In the genomic region with DNA sequence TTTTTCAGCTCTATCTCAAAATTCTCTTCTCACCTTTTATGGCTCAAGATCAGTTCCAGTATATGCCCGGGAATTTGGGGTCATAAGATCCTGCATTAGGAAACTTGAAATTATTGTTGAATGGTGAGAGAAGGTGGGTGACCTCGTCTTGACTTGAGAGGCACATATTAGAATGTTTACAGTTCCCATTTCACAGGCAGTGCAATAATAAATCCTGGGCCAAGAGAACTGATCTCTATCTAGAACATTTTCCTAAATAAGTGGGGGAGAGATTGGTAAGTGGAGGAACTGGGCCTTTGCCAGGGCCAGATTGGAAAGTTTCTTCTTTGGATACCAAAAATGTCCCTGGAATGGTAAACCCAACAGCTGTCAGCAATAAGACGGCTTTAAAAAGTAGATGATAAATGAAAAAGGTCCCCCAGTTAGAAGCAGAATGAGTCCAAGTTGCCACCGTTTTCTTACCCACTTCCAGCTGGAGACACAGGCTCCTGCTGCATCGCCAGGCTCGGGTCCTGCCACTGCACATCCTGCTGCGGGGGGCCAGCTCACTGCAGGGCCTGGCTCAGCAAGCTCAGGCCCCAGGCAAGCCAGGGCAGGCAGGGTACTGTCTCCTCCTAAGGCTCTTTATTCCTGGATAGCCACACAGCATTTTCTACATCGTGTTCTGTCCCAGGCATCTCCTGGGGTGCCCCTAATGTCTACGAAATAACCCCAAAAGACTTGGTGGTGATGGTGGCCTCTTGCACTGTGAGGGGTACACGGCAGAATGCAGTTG, we compare ENCODE assay signal across 1 cellular context.
TF ChIP-seq lines count a peak whose summit lies in the region.

No MANE protein-coding gene starts in this region.

TF ChIP-seq in WTC11, 78 proteins besides CTCF, POLR2A, EP300 and RAD21 (continued from another document):
- TF ChIP-seq FOXP4 (CRISPR knock-in tag; IDR thresholded peaks at IDR 0.05): no peak
- no peak for TF ChIP-seq NFE2L1 (CRISPR knock-in tag; IDR thresholded peaks at IDR 0.05)
- no peak for TF ChIP-seq MXD4 (CRISPR knock-in tag; IDR thresholded peaks at IDR 0.05; ENCODE audit: borderline replicate concordance)
- no peak for TF ChIP-seq ELF4 (CRISPR knock-in tag; IDR thresholded peaks at IDR 0.05; ENCODE audit: low read depth)
- no peak for TF ChIP-seq JUN (CRISPR knock-in tag; IDR thresholded peaks at IDR 0.05)
- no peak for TF ChIP-seq TP53 (CRISPR knock-in tag; IDR thresholded peaks at IDR 0.05)
- no peak for TF ChIP-seq TCF7 (CRISPR knock-in tag; IDR thresholded peaks at IDR 0.05; ENCODE audit: low read depth)
- TF ChIP-seq IRF2 (CRISPR knock-in tag; IDR thresholded peaks at IDR 0.05; ENCODE audit: borderline replicate concordance, low read depth): no peak
- TF ChIP-seq, protein P1, sequence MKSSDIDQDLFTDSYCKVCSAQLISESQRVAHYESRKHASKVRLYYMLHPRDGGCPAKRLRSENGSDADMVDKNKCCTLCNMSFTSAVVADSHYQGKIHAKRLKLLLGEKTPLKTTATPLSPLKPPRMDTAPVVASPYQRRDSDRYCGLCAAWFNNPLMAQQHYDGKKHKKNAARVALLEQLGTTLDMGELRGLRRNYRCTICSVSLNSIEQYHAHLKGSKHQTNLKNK (CRISPR knock-in tag; IDR thresholded peaks at IDR 0.05): no peak
- no peak for TF ChIP-seq PRRX2 (CRISPR knock-in tag; IDR thresholded peaks at IDR 0.05)
- TF ChIP-seq, protein P2, sequence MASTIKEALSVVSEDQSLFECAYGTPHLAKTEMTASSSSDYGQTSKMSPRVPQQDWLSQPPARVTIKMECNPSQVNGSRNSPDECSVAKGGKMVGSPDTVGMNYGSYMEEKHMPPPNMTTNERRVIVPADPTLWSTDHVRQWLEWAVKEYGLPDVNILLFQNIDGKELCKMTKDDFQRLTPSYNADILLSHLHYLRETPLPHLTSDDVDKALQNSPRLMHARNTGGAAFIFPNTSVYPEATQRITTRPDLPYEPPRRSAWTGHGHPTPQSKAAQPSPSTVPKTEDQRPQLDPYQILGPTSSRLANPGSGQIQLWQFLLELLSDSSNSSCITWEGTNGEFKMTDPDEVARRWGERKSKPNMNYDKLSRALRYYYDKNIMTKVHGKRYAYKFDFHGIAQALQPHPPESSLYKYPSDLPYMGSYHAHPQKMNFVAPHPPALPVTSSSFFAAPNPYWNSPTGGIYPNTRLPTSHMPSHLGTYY (CRISPR knock-in tag; IDR thresholded peaks at IDR 0.05): no peak
- TF ChIP-seq SP1 (CRISPR knock-in tag; conservative IDR thresholded peaks at IDR 0.05): no peak
- TF ChIP-seq, protein P3, sequence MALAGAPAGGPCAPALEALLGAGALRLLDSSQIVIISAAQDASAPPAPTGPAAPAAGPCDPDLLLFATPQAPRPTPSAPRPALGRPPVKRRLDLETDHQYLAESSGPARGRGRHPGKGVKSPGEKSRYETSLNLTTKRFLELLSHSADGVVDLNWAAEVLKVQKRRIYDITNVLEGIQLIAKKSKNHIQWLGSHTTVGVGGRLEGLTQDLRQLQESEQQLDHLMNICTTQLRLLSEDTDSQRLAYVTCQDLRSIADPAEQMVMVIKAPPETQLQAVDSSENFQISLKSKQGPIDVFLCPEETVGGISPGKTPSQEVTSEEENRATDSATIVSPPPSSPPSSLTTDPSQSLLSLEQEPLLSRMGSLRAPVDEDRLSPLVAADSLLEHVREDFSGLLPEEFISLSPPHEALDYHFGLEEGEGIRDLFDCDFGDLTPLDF (CRISPR knock-in tag; IDR thresholded peaks at IDR 0.05): no peak
- TF ChIP-seq ZNF317 (CRISPR knock-in tag; IDR thresholded peaks at IDR 0.05; ENCODE audit: borderline replicate concordance, low read depth): no peak
TF ChIP-seq in WTC11: peak in this region for 0.
